ENCODE assay signal across 21 cellular contexts in genomic region chr17:57425903-57426574, GRCh38.
A peak's percentile ranks its signal among the peaks of the same experiment; 100 is the strongest.
DNase-seq lines count a peak whose midpoint lies in the region; ATAC-seq and TF ChIP-seq lines count a peak whose summit lies in the region.
"Had no signal": no experiment of that assay in that cellular context is flagged by ENCODE, and none has a peak within 500 bp of the region (broad histone marks: within the 10 kb centered on the region; RNA-seq: fewer than 3 reads in every experiment).

No MANE protein-coding gene starts in this region.

- H2BK15ac ChIP-seq in mesendoderm (replicated peaks; ENCODE audit: low read depth): no peak overlapping the region

- intact Hi-C loops in esophagus muscularis mucosa (cut with DNase I): no loop called here

- H3K27ac Mint-ChIP-seq in WTC11: peak overlapping the region; percentile 24
- H3K27ac Mint-ChIP-seq: activated B cell treated with CpG ODN at 0.5 μM for 24 hours had no signal

- no peak overlapping the region for H2BK5ac ChIP-seq in mesendoderm (ENCODE audit: low read length)

- H3K23ac ChIP-seq in mesendoderm (ENCODE audit: low read length): no peak overlapping the region

- peaks cover 36% of the 10 kb centered on the region for H3K4me1 Mint-ChIP-seq in WTC11

- POLR2A ChIA-PET in WTC11 (lab: Charles Lee): no interaction called here

- H3K27ac ChIP-seq in HUES48 (ENCODE audit: low read depth, low read length): peak overlapping the region; percentile 62
- no peak overlapping the region for H3K27ac ChIP-seq in mesendoderm (ENCODE audit: low read depth, low read length)
- no peak overlapping the region for H3K27ac ChIP-seq in esophagus muscularis mucosa (replicated peaks in 1 of 4)
- H3K27ac ChIP-seq: 22Rv1, BLaER1, coronary artery, gastroesophageal sphincter, HL-60 had no signal

- H2AK5ac ChIP-seq in mesendoderm (ENCODE audit: low read length): no peak overlapping the region

- no peaks in the 10 kb centered on the region for H3K27me3 Mint-ChIP-seq in WTC11 (ENCODE audit: low read depth)
- H3K27me3 Mint-ChIP-seq: activated B cell treated with CpG ODN at 0.5 μM for 24 hours had no signal

- H3K9ac ChIP-seq in HUES48 (ENCODE audit: low read depth, low read length): no peak overlapping the region
- H3K9ac ChIP-seq in mesendoderm (ENCODE audit: low read length): no peak overlapping the region
- H3K9ac ChIP-seq: BLaER1 had no signal

- H3K27me3 ChIP-seq in HUES48 (ENCODE audit: control insufficient read depth, insufficient read depth, low read length) (no peaks in the 10 kb centered on the region), mesendoderm (ENCODE audit: insufficient read depth, low read length, poor library complexity) (no peaks in the 10 kb centered on the region), esophagus muscularis mucosa (no peaks in the 10 kb centered on the region)
- H3K27me3 ChIP-seq: BLaER1, gastroesophageal sphincter had no signal

- no peak overlapping the region for H3K56ac ChIP-seq in mesendoderm (ENCODE audit: low read length)

- TF ChIP-seq POLR2A in esophagus muscularis mucosa (IDR thresholded peaks at IDR 0.05; ENCODE audit: low read depth): no peak

- no peak overlapping the region for H4K8ac ChIP-seq in mesendoderm (ENCODE audit: low read depth, low read length)

- TF ChIP-seq CTCF in WTC11 (IDR thresholded peaks at IDR 0.05) (no peak), esophagus muscularis mucosa (IDR thresholded peaks at IDR 0.05) (no peak)

- WGBS in mesendoderm (ENCODE audit: extremely low coverage, insufficient coverage, low lambda C conversion rate): no CpG with 5 or more reads among the region's 7 CpGs
- WGBS in esophagus muscularis mucosa: 89% methylated on average over 7 of the region's 7 CpGs

- H3K4me3 Mint-ChIP-seq in WTC11: peak overlapping the region; percentile 1
- H3K4me3 Mint-ChIP-seq: activated B cell treated with CpG ODN at 0.5 μM for 24 hours had no signal

- no peak overlapping the region for H3K4me2 ChIP-seq in mesendoderm (ENCODE audit: low read length)

- H3K9me3 ChIP-seq in HUES48 (ENCODE audit: control insufficient read depth, insufficient read depth, low read length) (no peaks in the 10 kb centered on the region), esophagus muscularis mucosa (no peaks in the 10 kb centered on the region)
- H3K9me3 ChIP-seq: BLaER1, gastroesophageal sphincter had no signal

- peaks cover 23% of the 10 kb centered on the region for H3K4me1 ChIP-seq in HUES48 (ENCODE audit: control insufficient read depth, insufficient read depth, low read length)
- H3K4me1 ChIP-seq in mesendoderm (ENCODE audit: control insufficient read depth, low read depth, low read length): peaks cover 15% of the 10 kb centered on the region
- peaks cover 0 to 20% (median 5%) of the 10 kb centered on the region in 4 donors for H3K4me1 ChIP-seq in esophagus muscularis mucosa

- peaks cover 8% of the 10 kb centered on the region for H3K9me3 Mint-ChIP-seq in WTC11
- H3K9me3 Mint-ChIP-seq: activated B cell treated with CpG ODN at 0.5 μM for 24 hours had no signal

- no peaks in the 10 kb centered on the region for H3K79me2 ChIP-seq in mesendoderm (ENCODE audit: control insufficient read depth, insufficient read depth, low read length)

- no peak overlapping the region; the same call in 1 of the 2 replicates for H3K4me3 ChIP-seq in HUES48 (ENCODE audit: low read depth, low read length)
- no peak overlapping the region for H3K4me3 ChIP-seq in mesendoderm (ENCODE audit: low read length)
- H3K4me3 ChIP-seq in esophagus muscularis mucosa: no peak overlapping the region
- H3K4me3 ChIP-seq: BLaER1, coronary artery, gastroesophageal sphincter had no signal

- H2BK120ac ChIP-seq in mesendoderm (ENCODE audit: low read depth, low read length): no peak overlapping the region

- peak overlapping the region; percentile 42 for H3K18ac ChIP-seq in mesendoderm (ENCODE audit: low read length)

- H3K36me3 ChIP-seq in HUES48 (ENCODE audit: control insufficient read depth, insufficient read depth, low read length): no peaks in the 10 kb centered on the region
- no peaks in the 10 kb centered on the region for H3K36me3 ChIP-seq in mesendoderm (ENCODE audit: control insufficient read depth, insufficient read depth, low read length)
- no peaks in the 10 kb centered on the region for H3K36me3 ChIP-seq in esophagus muscularis mucosa
- H3K36me3 ChIP-seq: gastroesophageal sphincter had no signal

- H4K5ac ChIP-seq in mesendoderm (ENCODE audit: low read length): no peak overlapping the region

- H3K79me1 ChIP-seq in mesendoderm (ENCODE audit: low read length): peaks cover 3% of the 10 kb centered on the region

- no peak for TF ChIP-seq EP300 in esophagus muscularis mucosa (IDR thresholded peaks at IDR 0.05)

- no peak for ATAC-seq in WTC11
- no peak for ATAC-seq in GM19035 (IDR thresholded peaks at IDR 0.05; ENCODE audit: unreplicated experiment)
- ATAC-seq: gastroesophageal sphincter had no signal

- H3K4ac ChIP-seq in mesendoderm (ENCODE audit: low read depth, low read length): no peak overlapping the region

- CTCF ChIA-PET in WTC11 (lab: Charles Lee): interaction anchor here (2.6 kb wide), 1 partner anchor 15 kb away, joined by 8 read pairs; no protein-coding TSS in a partner anchor

- DNase-seq in NCI-H1417 (lab: John Stamatoyannopoulos, UW) (peak in 2 of 3 experiments; percentile 29 to 73), NCI-H1417 treated with DMSO at 0.1 percent for 48 hours (lab: John Stamatoyannopoulos, UW) (no peak), WTC11 (ENCODE audit: low spot score) (no peak), mesendoderm (peak; percentile 78), NCI-H82 treated with DMSO at 0.1 percent for 48 hours (lab: John Stamatoyannopoulos, UW; ENCODE audit: unreplicated experiment) (no peak), esophagus muscularis mucosa (ENCODE audit: extremely low spot score) (no peak)
- DNase-seq: activated B cell treated with CpG ODN at 0.5 μM for 24 hours; activated naive CD4-positive, alpha-beta T cell treated with anti-CD3 and anti-CD28 coated beads, Interleukin-2, amount 50 U/mL, for 16 hours; DMS 273 treated with DMSO at 0.1 percent for 48 hours; KG1; NCI-H1105; NCI-H2171 treated with DMSO at 0.1 percent for 48 hours; SHP77 treated with DMSO at 0.1 percent for 48 hours; trophoblast cell had no signal

- peaks cover 2% of the 10 kb centered on the region; the same call in 1 of the 2 replicates for H3K36me3 Mint-ChIP-seq in WTC11

TF ChIP-seq in WTC11, 78 proteins besides CTCF, POLR2A, EP300 and RAD21:
- no peak for TF ChIP-seq TCF7 (CRISPR knock-in tag; IDR thresholded peaks at IDR 0.05; ENCODE audit: low read depth)
- TF ChIP-seq MAX (CRISPR knock-in tag; IDR thresholded peaks at IDR 0.05): no peak
TF ChIP-seq in WTC11: peak in this region for 0.

Comparison
In these comparisons a context has a peak if more than half of its experiments do, and no peak if none do; other contexts are left out.
1. DNase-seq: peak in NCI-H1417 (2 of 3) and mesendoderm (single experiment); none in NCI-H1417 treated with DMSO at 0.1 percent for 48 hours (single experiment), WTC11 (single experiment), NCI-H82 treated with DMSO at 0.1 percent for 48 hours (single experiment) and esophagus muscularis mucosa (single experiment).